ENCODE assay signal across 11 cellular contexts in the genomic region with DNA sequence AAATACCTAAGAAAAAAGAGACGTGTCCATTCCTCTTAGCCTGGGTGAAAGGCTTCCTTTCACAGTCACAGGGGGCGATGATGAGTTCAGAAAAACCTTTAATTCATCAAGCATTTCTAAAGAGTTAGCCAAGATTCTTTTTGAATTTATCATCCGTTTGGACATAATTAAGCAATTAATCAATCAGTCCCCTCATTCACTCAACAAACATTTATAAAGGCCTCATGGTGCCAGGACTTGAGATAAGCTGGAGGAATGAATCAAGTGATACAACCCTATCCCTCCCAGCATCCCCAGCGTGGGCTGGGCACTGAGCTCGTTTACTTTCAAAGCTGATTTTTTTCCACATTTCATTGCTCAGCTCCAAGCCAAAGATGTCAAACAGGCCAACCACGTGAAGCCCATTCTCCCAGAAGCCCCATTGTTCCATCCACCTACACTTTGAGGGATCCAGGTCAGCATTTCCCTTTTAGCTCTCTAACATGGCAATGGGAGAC.
DNase-seq lines count a peak whose midpoint lies in the region; ATAC-seq and TF ChIP-seq lines count a peak whose summit lies in the region.
"Had no signal": no experiment of that assay in that cellular context is flagged by ENCODE, and none has a peak within 500 bp of the region (broad histone marks: within the 10 kb centered on the region; RNA-seq: fewer than 3 reads in every experiment).

No MANE protein-coding gene starts in this region.

- H3K4me3 ChIP-seq in PC-3 (ENCODE audit: low read length) (no peak overlapping the region), epithelial cell of proximal tubule (ENCODE audit: low read depth, low read length) (no peak overlapping the region), ovary (no peak overlapping the region)

- H3K9me3 Mint-ChIP-seq in effector memory CD8-positive, alpha-beta T cell = peaks cover 9 to 30% of the 10 kb centered on the region in 2 donors

- no peak for TF ChIP-seq POLR2A in ovary (IDR thresholded peaks at IDR 0.05)

- peak overlapping the region; percentile 28 for H3K4me2 ChIP-seq in PC-3 (ENCODE audit: low read length)

- peaks cover 0 to 5% of the 10 kb centered on the region in 2 donors for H3K27me3 Mint-ChIP-seq in effector memory CD8-positive, alpha-beta T cell

- TF ChIP-seq EP300 in ovary (IDR thresholded peaks at IDR 0.05) = no peak

- no peak overlapping the region for H2AFZ ChIP-seq in PC-3 (ENCODE audit: low read length)

- CTCF ChIA-PET in PC-3 (lab: Charles Lee) = no interaction called here

- H3K4me1 ChIP-seq in PC-3 (ENCODE audit: insufficient read depth, low read length) (peaks cover 44% of the 10 kb centered on the region), ovary (ENCODE audit: insufficient read depth) (peaks cover 6% of the 10 kb centered on the region)

- peak overlapping the region; percentile 83 for H3K27ac ChIP-seq in PC-3 (ENCODE audit: low read length)
- H3K27ac ChIP-seq in ovary = peak overlapping the region in 1 of 2 donors; percentile 55

- H4K20me1 ChIP-seq in PC-3 (ENCODE audit: low read length) = no peaks in the 10 kb centered on the region

- intact Hi-C loops in PC-3 (cut with micrococcal nuclease) = no loop called here
- intact Hi-C loops in posterior vena cava (cut with DNase I) = loop anchor here (10.0 kb wide), 2 partner anchors 134 to 166 kb away; no protein-coding TSS in a partner anchor
- intact Hi-C loops in ovary (cut with DNase I) = no loop called here

- no peaks in the 10 kb centered on the region for H3K79me2 ChIP-seq in PC-3 (ENCODE audit: low read length)

- no peaks in the 10 kb centered on the region for H3K9me2 ChIP-seq in PC-3 (replicated peaks; ENCODE audit: low read length)

- H3K27me3 ChIP-seq in PC-3 (ENCODE audit: low read length) (no peaks in the 10 kb centered on the region), ovary (no peaks in the 10 kb centered on the region)

- no peak overlapping the region for H3K27ac Mint-ChIP-seq in effector memory CD8-positive, alpha-beta T cell
- H3K27ac Mint-ChIP-seq: IgD-negative memory B cell had no signal

- H3K9me3 ChIP-seq in PC-3 (ENCODE audit: low read length) = no peaks in the 10 kb centered on the region
- H3K9me3 ChIP-seq in ovary = no peaks in the 10 kb centered on the region

- H3K9ac ChIP-seq in PC-3 (ENCODE audit: low read length) = no peak overlapping the region; the same call in 1 of the 2 replicates

- POLR2A ChIA-PET in PC-3 (lab: Charles Lee; ENCODE audit: unreplicated experiment) = no interaction called here

- H3K4me3 Mint-ChIP-seq in effector memory CD8-positive, alpha-beta T cell = no peak overlapping the region

- peak; percentile 46; the same call in 1 of the 2 replicates for TF ChIP-seq CTCF in PC-3 (conservative IDR thresholded peaks at IDR 0.05; ENCODE audit: low read depth, low read length)
- peak; percentile 26 for TF ChIP-seq CTCF in epithelial cell of proximal tubule (conservative IDR thresholded peaks at IDR 0.05; ENCODE audit: low read depth, low read length)
- no peak for TF ChIP-seq CTCF in ovary (IDR thresholded peaks at IDR 0.05)

- H3K4me1 Mint-ChIP-seq in effector memory CD8-positive, alpha-beta T cell (ENCODE audit: low read depth in 2 of 2) = no peaks in the 10 kb centered on the region
- H3K4me1 Mint-ChIP-seq: IgD-negative memory B cell had no signal

- ATAC-seq in PC-3 = no peak
- no peak for ATAC-seq in effector memory CD8-positive, alpha-beta T cell (replicated peaks)

- H3K36me3 Mint-ChIP-seq in effector memory CD8-positive, alpha-beta T cell (ENCODE audit: insufficient read depth) = no peaks in the 10 kb centered on the region
- H3K36me3 Mint-ChIP-seq: IgD-negative memory B cell had no signal

- H3F3A ChIP-seq in PC-3 (ENCODE audit: low read length, unreplicated experiment) = peaks cover 4% of the 10 kb centered on the region

- H3K36me3 ChIP-seq in PC-3 (ENCODE audit: low read depth, low read length) (no peaks in the 10 kb centered on the region), ovary (no peaks in the 10 kb centered on the region)

- no TSS peak for BruUV-seq in PC-3 (replicated peaks; lab: Mats Ljungman, UMichigan)

- peak; percentile 55 for DNase-seq in AG20443 (ENCODE audit: low spot score)
- peak; percentile 45 for DNase-seq in PC-3
- DNase-seq in epithelial cell of proximal tubule (ENCODE audit: low read depth) = no peak
- peak; percentile 84 for DNase-seq in posterior vena cava (ENCODE audit: low spot score)
- DNase-seq in NCI-H2107 treated with DMSO at 0.1 percent for 48 hours (lab: John Stamatoyannopoulos, UW; ENCODE audit: unreplicated experiment) = no peak
- DNase-seq in ovary = no peak
- DNase-seq in activated CD4-positive, alpha-beta T cell treated with anti-CD3 and anti-CD28 coated beads for 1 hour = no peak
- no peak for DNase-seq in effector memory CD8-positive, alpha-beta T cell
- DNase-seq: activated effector memory CD4-positive, alpha-beta T cell treated with anti-CD3 and anti-CD28 coated beads, Interleukin-2, amount 50 U/mL, for 16 hours; NCI-H510A treated with DMSO at 0.1 percent for 48 hours had no signal

- 43 to 55% (median 45%) methylated on average over 6 of the region's 6 CpGs for WGBS in ovary, 3 donors

Comparison
In these comparisons a context has a peak if more than half of its experiments do, and no peak if none do; other contexts are left out.
1. DNase-seq: peak in AG20443 (single experiment), PC-3 (single experiment) and posterior vena cava (single experiment); none in epithelial cell of proximal tubule (single experiment), NCI-H2107 treated with DMSO at 0.1 percent for 48 hours (single experiment), ovary (0 of 5), activated CD4-positive, alpha-beta T cell treated with anti-CD3 and anti-CD28 coated beads for 1 hour (single experiment) and effector memory CD8-positive, alpha-beta T cell (0 of 3).
2. CTCF ChIP-seq: peak in PC-3 (single experiment) and epithelial cell of proximal tubule (single experiment); none in ovary (0 of 3).
3. intact Hi-C loops: an anchor here in posterior vena cava (10.0 kb wide); none called in PC-3 and ovary.